In the genomic region with DNA sequence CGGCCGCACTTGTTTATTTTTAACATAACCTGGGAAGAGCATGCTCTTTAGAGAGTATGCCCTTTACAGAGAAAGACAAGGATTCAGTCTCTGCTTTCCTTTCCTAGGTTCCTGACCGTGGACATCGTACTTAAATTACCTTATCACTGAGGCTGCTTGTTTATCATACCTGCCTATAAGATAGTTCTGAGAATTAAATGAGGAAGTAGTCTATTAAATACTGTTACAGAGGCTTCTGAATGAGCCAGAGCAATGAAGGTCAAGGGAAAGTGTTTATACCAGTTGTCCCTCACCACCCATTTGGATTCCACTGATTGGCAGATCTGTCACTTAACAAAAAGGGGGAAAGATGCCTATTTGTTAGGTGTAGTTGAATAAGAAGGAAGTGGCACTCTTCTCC, we compare ENCODE assay signal across 22 cellular contexts.
"Had no signal": no experiment of that assay in that cellular context is flagged by ENCODE, and none has a peak within 500 bp of the region (broad histone marks: within the 10 kb centered on the region; RNA-seq: fewer than 3 reads in every experiment).

No MANE protein-coding gene starts in this region.

- H3K9me3 Mint-ChIP-seq: activated CD4-positive, alpha-beta memory T cell treated with anti-CD3 and anti-CD28 coated beads for 36 hours; activated CD4-positive, alpha-beta T cell treated with anti-CD3 and anti-CD28 coated beads, Interleukin-2, amount 10 ng/mL, durations not matched to agents 7 days and 5 days; activated naive CD4-positive, alpha-beta T cell treated with anti-CD3 and anti-CD28 coated beads for 36 hours; activated T-helper 17 cell treated with anti-CD3 and anti-CD28 coated beads, Interleukin-2, amount 50 U/mL, for 72 hours had no signal

- H3K4me1 Mint-ChIP-seq: activated CD4-positive, alpha-beta T cell treated with anti-CD3 and anti-CD28 coated beads, Interleukin-2, amount 10 ng/mL, durations not matched to agents 7 days and 5 days; activated T-helper 17 cell treated with anti-CD3 and anti-CD28 coated beads, Interleukin-2, amount 50 U/mL, for 72 hours had no signal

- H3K36me3 ChIP-seq: brain microvascular endothelial cell had no signal

- H2AFZ ChIP-seq: PC-9 had no signal

- H3K9me3 ChIP-seq: MG63 had no signal

- H3K4me2 ChIP-seq: KMS-11, PC-9 had no signal

- ATAC-seq: activated T-helper 17 cell treated with anti-CD3 and anti-CD28 coated beads, Interleukin-2, amount 50 U/mL, for 72 hours had no signal

- H3K4me3 Mint-ChIP-seq: activated CD4-positive, alpha-beta memory T cell treated with anti-CD3 and anti-CD28 coated beads for 36 hours; activated CD4-positive, alpha-beta T cell treated with anti-CD3 and anti-CD28 coated beads, Interleukin-2, amount 10 ng/mL, durations not matched to agents 7 days and 5 days; activated naive CD4-positive, alpha-beta T cell treated with anti-CD3 and anti-CD28 coated beads for 36 hours; activated naive CD8-positive, alpha-beta T cell; activated T-helper 17 cell treated with anti-CD3 and anti-CD28 coated beads, Interleukin-2, amount 50 U/mL, for 72 hours had no signal

- DNase-seq: activated CD4-positive, alpha-beta memory T cell treated with anti-CD3 and anti-CD28 coated beads for 36 hours; activated CD4-positive, alpha-beta T cell treated with anti-CD3 and anti-CD28 coated beads, Interleukin-2, amount 10 ng/mL, durations not matched to agents 7 days and 5 days; activated CD4-positive, CD25-positive, alpha-beta regulatory T cell; activated CD8-positive, alpha-beta memory T cell treated with anti-CD3 and anti-CD28 coated beads for 24 hours; activated gamma-delta T cell; activated naive CD4-positive, alpha-beta T cell treated with anti-CD3 and anti-CD28 coated beads for 36 hours; activated T-cell treated with anti-CD3 and anti-CD28 coated beads, Interleukin-2, amount 50 U/mL, for 48 hours; amygdala; brain microvascular endothelial cell; MG63; NCI-H1105 treated with DMSO at 0.1 percent for 48 hours; NCI-H1436 treated with DMSO at 0.1 percent for 48 hours; NCI-H187; NCI-H2081; NCI-H446; NCI-H524; PC-9; SHP77 treated with DMSO at 0.1 percent for 48 hours had no signal

- H3K36me3 Mint-ChIP-seq: activated naive CD8-positive, alpha-beta T cell had no signal

- H3K27ac Mint-ChIP-seq: activated CD4-positive, alpha-beta memory T cell treated with anti-CD3 and anti-CD28 coated beads for 36 hours; activated CD4-positive, alpha-beta T cell treated with anti-CD3 and anti-CD28 coated beads, Interleukin-2, amount 10 ng/mL, durations not matched to agents 7 days and 5 days; activated naive CD4-positive, alpha-beta T cell treated with anti-CD3 and anti-CD28 coated beads for 36 hours; activated naive CD8-positive, alpha-beta T cell; activated T-helper 17 cell treated with anti-CD3 and anti-CD28 coated beads, Interleukin-2, amount 50 U/mL, for 72 hours had no signal

- H3K27ac ChIP-seq: brain microvascular endothelial cell, cardiac muscle cell, KMS-11, PC-9 had no signal

- H3K9ac ChIP-seq: KMS-11 had no signal

- H3K4me3 ChIP-seq: cardiac muscle cell, MG63, PC-9 had no signal

- H3K27me3 ChIP-seq: brain microvascular endothelial cell, cardiac muscle cell, MG63 had no signal

- H3K27me3 Mint-ChIP-seq: activated CD4-positive, alpha-beta memory T cell treated with anti-CD3 and anti-CD28 coated beads for 36 hours; activated CD4-positive, alpha-beta T cell treated with anti-CD3 and anti-CD28 coated beads, Interleukin-2, amount 10 ng/mL, durations not matched to agents 7 days and 5 days; activated naive CD8-positive, alpha-beta T cell; activated T-helper 17 cell treated with anti-CD3 and anti-CD28 coated beads, Interleukin-2, amount 50 U/mL, for 72 hours had no signal
